Comparison of ENCODE assay signal across 13 cellular contexts in genomic region chr6:12593720-12594540, GRCh38.
DNase-seq lines count a peak whose midpoint lies in the region; ATAC-seq and TF ChIP-seq lines count a peak whose summit lies in the region.
"Had no signal": no experiment of that assay in that cellular context is flagged by ENCODE, and none has a peak within 500 bp of the region (broad histone marks: within the 10 kb centered on the region; RNA-seq: fewer than 3 reads in every experiment).

No MANE protein-coding gene starts in this region.

- TF ChIP-seq POLR2A in heart left ventricle (IDR thresholded peaks at IDR 0.05): no peak

- peak overlapping the region; percentile 87 for H3K27ac Mint-ChIP-seq in Calu3 (ENCODE audit: unreplicated experiment)

- CTCF ChIA-PET in Calu3 (lab: Charles Lee): interaction anchor here (0.7 to 0.8 kb wide), 3 partner anchors 21 to 307 kb away, joined by 3 to 7 read pairs (median 3); no protein-coding TSS in a partner anchor

- H3K4me3 ChIP-seq in lower lobe of right lung: no peak overlapping the region
- no peak overlapping the region for H3K4me3 ChIP-seq in heart left ventricle
- H3K4me3 ChIP-seq: cardiac muscle cell, psoas muscle, thoracic aorta had no signal

- H3K9me3 ChIP-seq in lower lobe of right lung (no peaks in the 10 kb centered on the region), heart left ventricle (no peaks in the 10 kb centered on the region)
- H3K9me3 ChIP-seq: psoas muscle, thoracic aorta had no signal

- no TSS peak for BruUV-seq in Calu3 (replicated peaks; lab: Mats Ljungman, UMichigan)

- 82 to 87% (median 84%) methylated on average over 12 of the region's 12 CpGs for WGBS in heart left ventricle, 4 donors

- H3K27me3 ChIP-seq in lower lobe of right lung (ENCODE audit: low read depth) (no peaks in the 10 kb centered on the region), heart left ventricle (no peaks in the 10 kb centered on the region)
- H3K27me3 ChIP-seq: cardiac muscle cell had no signal

- H3K9me3 Mint-ChIP-seq in Calu3 (ENCODE audit: low read depth, unreplicated experiment): no peaks in the 10 kb centered on the region

- no peaks in the 10 kb centered on the region for H3K4me1 Mint-ChIP-seq in Calu3 (ENCODE audit: low read depth, unreplicated experiment)

- TF ChIP-seq CTCF in Calu3 (IDR thresholded peaks at IDR 0.05; ENCODE audit: unreplicated experiment) (no peak), lower lobe of right lung (IDR thresholded peaks at IDR 0.05) (no peak), heart left ventricle (IDR thresholded peaks at IDR 0.05) (no peak)

- intact Hi-C loops in Calu3 (cut with micrococcal nuclease; ENCODE audit: unreplicated experiment): loop anchor here (2.0 to 5.0 kb wide), 2 partner anchors 49 to 92 kb away; no protein-coding TSS in a partner anchor
- intact Hi-C loops in lower lobe of right lung (cut with DNase I): no loop called here
- intact Hi-C loops in heart left ventricle (cut with DNase I): loop anchor here in 2 of 10 donors (10.0 kb wide), 2 partner anchors 189 to 989 kb away; no protein-coding TSS in a partner anchor

- peak overlapping the region; percentile 26 for H3K4me3 Mint-ChIP-seq in Calu3 (ENCODE audit: low read depth, unreplicated experiment)

- ATAC-seq in GM21447 (IDR thresholded peaks at IDR 0.05; ENCODE audit: unreplicated experiment) (peak; percentile 8), lower lobe of right lung (peak; percentile 82 to 92), heart left ventricle (no peak), GM18519 (IDR thresholded peaks at IDR 0.05; ENCODE audit: low FRiP score, unreplicated experiment) (no peak)
- ATAC-seq in stimulated activated naive CD8-positive, alpha-beta T cell treated with anti-CD3 and anti-CD28 coated beads, Interleukin-15, Interleukin-2, amounts not matched to agents 100 U/mL and 50 U/mL, for 24 hours: no peak
- ATAC-seq: psoas muscle had no signal

- H3K27me3 Mint-ChIP-seq in Calu3 (ENCODE audit: unreplicated experiment): no peaks in the 10 kb centered on the region

- H3K27ac ChIP-seq in lower lobe of right lung: peak overlapping the region; percentile 47
- H3K27ac ChIP-seq in heart left ventricle: peak overlapping the region in 1 of 12 donors; percentile 45
- H3K27ac ChIP-seq: cardiac muscle cell, psoas muscle, thoracic aorta had no signal

- no peaks in the 10 kb centered on the region for H3K36me3 ChIP-seq in lower lobe of right lung
- H3K36me3 ChIP-seq in heart left ventricle: no peaks in the 10 kb centered on the region
- H3K36me3 ChIP-seq: cardiac muscle cell, thoracic aorta had no signal

- H3K4me1 ChIP-seq in lower lobe of right lung: peaks cover 23% of the 10 kb centered on the region
- H3K4me1 ChIP-seq in heart left ventricle: peaks cover 0 to 26% (median 0%) of the 10 kb centered on the region in 12 donors
- H3K4me1 ChIP-seq: psoas muscle had no signal

- DNase-seq in Calu3: peak; percentile 46
- peak; percentile 61 for DNase-seq in SK-N-DZ (ENCODE audit: low spot score)
- peak; percentile 65 for DNase-seq in lower lobe of right lung
- DNase-seq in NCI-H2081 treated with DMSO at 0.1 percent for 48 hours (lab: John Stamatoyannopoulos, UW): no peak
- no peak for DNase-seq in stimulated activated naive CD8-positive, alpha-beta T cell treated with anti-CD3 and anti-CD28 coated beads, Interleukin-15, Interleukin-2, amounts not matched to agents 100 U/mL and 50 U/mL, for 24 hours
- no peak for DNase-seq in heart left ventricle
- DNase-seq: activated naive CD4-positive, alpha-beta T cell treated with anti-CD3 and anti-CD28 coated beads, Interleukin-2, amount 50 U/mL, for 16 hours; NCI-H2227 treated with DMSO at 0.1 percent for 48 hours; psoas muscle had no signal

- no peaks in the 10 kb centered on the region for H3K36me3 Mint-ChIP-seq in Calu3 (ENCODE audit: insufficient read depth, unreplicated experiment)

Comparison
In these comparisons a context has a peak if more than half of its experiments do, and no peak if none do; other contexts are left out.
1. DNase-seq: peak in Calu3 (single experiment), SK-N-DZ (single experiment) and lower lobe of right lung (single experiment); none in NCI-H2081 treated with DMSO at 0.1 percent for 48 hours (single experiment), stimulated activated naive CD8-positive, alpha-beta T cell treated with anti-CD3 and anti-CD28 coated beads, Interleukin-15, Interleukin-2, amounts not matched to agents 100 U/mL and 50 U/mL, for 24 hours (single experiment) and heart left ventricle (0 of 5).
2. ATAC-seq: peak in GM21447 (single experiment) and lower lobe of right lung (2 of 2); none in stimulated activated naive CD8-positive, alpha-beta T cell treated with anti-CD3 and anti-CD28 coated beads, Interleukin-15, Interleukin-2, amounts not matched to agents 100 U/mL and 50 U/mL, for 24 hours (single experiment), heart left ventricle (0 of 4) and GM18519 (single experiment).